34 cellular contexts compared by ENCODE assay signal in genomic region chr3:160020057-160020711, GRCh38. TPM values are rescaled to one million over a fixed set of nuclear protein-coding genes. Genes with fewer than 3 reads are reported as not detected.
"Had no signal": no experiment of that assay in that cellular context is flagged by ENCODE, and none has a peak within 500 bp of the region (broad histone marks: within the 10 kb centered on the region; RNA-seq: fewer than 3 reads in every experiment).

No MANE protein-coding gene starts in this region.

- H3K36me3 ChIP-seq: ascending aorta, breast epithelium, cardiac muscle cell, colonic mucosa had no signal

- H3K4me3 Mint-ChIP-seq: activated B cell treated with CpG ODN at 0.5 μM for 24 hours; activated CD8-positive, alpha-beta T cell treated with anti-CD3 and anti-CD28 coated beads for 36 hours; activated naive CD4-positive, alpha-beta T cell treated with anti-CD3 and anti-CD28 coated beads for 36 hours; activated naive CD8-positive, alpha-beta T cell treated with anti-CD3 and anti-CD28 coated beads, Interleukin-2, amount 10 ng/mL, durations not matched to agents 7 days and 5 days; activated T-helper 1 cell treated with anti-CD3 and anti-CD28 coated beads, Interleukin-12 subunit alpha, Interleukin-12 subunit beta, Interleukin-2, Interleukin-4 antibody, amounts not matched to agents 30 ng/mL and 10 ng/mL and 1 ng/mL, durations not matched to agents 14 hours and 24 hours and 36 hours; brain; T-cell; T-helper 1 cell treated with Interleukin-12 subunit alpha and Interleukin-12 subunit beta and Interleukin-4 antibody, amounts not matched to agents 30 μg/mL and 1 μg/mL, for 36 hours had no signal

- H3K27me3 ChIP-seq: ascending aorta, breast epithelium, cardiac muscle cell, colonic mucosa had no signal

- H3K9me3 ChIP-seq: ascending aorta, breast epithelium, colonic mucosa had no signal

- H3K36me3 Mint-ChIP-seq: activated naive CD4-positive, alpha-beta T cell treated with anti-CD3 and anti-CD28 coated beads, Interleukin-2, amount 50 U/mL, for 72 hours; activated naive CD8-positive, alpha-beta T cell treated with anti-CD3 and anti-CD28 coated beads, Interleukin-2, amount 10 ng/mL, durations not matched to agents 7 days and 5 days; brain; T-cell had no signal

- H3K4me1 Mint-ChIP-seq: activated B cell treated with CpG ODN at 0.5 μM for 24 hours; activated naive CD8-positive, alpha-beta T cell treated with anti-CD3 and anti-CD28 coated beads, Interleukin-2, amount 10 ng/mL, durations not matched to agents 7 days and 5 days; brain; T-cell had no signal

- H3K9me3 Mint-ChIP-seq: activated B cell treated with CpG ODN at 0.5 μM for 24 hours; activated CD8-positive, alpha-beta T cell treated with anti-CD3 and anti-CD28 coated beads for 36 hours; activated naive CD4-positive, alpha-beta T cell treated with anti-CD3 and anti-CD28 coated beads for 36 hours; activated naive CD4-positive, alpha-beta T cell treated with anti-CD3 and anti-CD28 coated beads, Interleukin-2, amount 50 U/mL, for 72 hours; activated naive CD8-positive, alpha-beta T cell treated with anti-CD3 and anti-CD28 coated beads, Interleukin-2, amount 10 ng/mL, durations not matched to agents 7 days and 5 days; activated T-helper 1 cell treated with anti-CD3 and anti-CD28 coated beads, Interleukin-12 subunit alpha, Interleukin-12 subunit beta, Interleukin-2, Interleukin-4 antibody, amounts not matched to agents 30 ng/mL and 10 ng/mL and 1 ng/mL, durations not matched to agents 14 hours and 24 hours and 36 hours; activated T-helper 2 cell treated with anti-CD3 and anti-CD28 coated beads, Interferon-gamma antibody, Interleukin-2, Interleukin-4, amounts not matched to agents 10 μg/mL and 5 μg/mL and 100 μg/mL, durations not matched to agents 14 hours and 24 hours and 36 hours; T-cell; T-helper 1 cell treated with Interleukin-12 subunit alpha and Interleukin-12 subunit beta and Interleukin-4 antibody, amounts not matched to agents 30 μg/mL and 1 μg/mL, for 36 hours had no signal

- H3K27ac Mint-ChIP-seq: activated B cell treated with CpG ODN at 0.5 μM for 24 hours; activated CD8-positive, alpha-beta T cell treated with anti-CD3 and anti-CD28 coated beads for 36 hours; activated naive CD4-positive, alpha-beta T cell treated with anti-CD3 and anti-CD28 coated beads for 36 hours; activated naive CD4-positive, alpha-beta T cell treated with anti-CD3 and anti-CD28 coated beads, Interleukin-2, amount 50 U/mL, for 72 hours; activated naive CD8-positive, alpha-beta T cell treated with anti-CD3 and anti-CD28 coated beads, Interleukin-2, amount 10 ng/mL, durations not matched to agents 7 days and 5 days; activated T-helper 1 cell treated with anti-CD3 and anti-CD28 coated beads, Interleukin-12 subunit alpha, Interleukin-12 subunit beta, Interleukin-2, Interleukin-4 antibody, amounts not matched to agents 30 ng/mL and 10 ng/mL and 1 ng/mL, durations not matched to agents 14 hours and 24 hours and 36 hours; activated T-helper 2 cell treated with anti-CD3 and anti-CD28 coated beads, Interferon-gamma antibody, Interleukin-2, Interleukin-4, amounts not matched to agents 10 μg/mL and 5 μg/mL and 100 μg/mL, durations not matched to agents 14 hours and 24 hours and 36 hours; brain; T-cell; T-helper 1 cell treated with Interleukin-12 subunit alpha and Interleukin-12 subunit beta and Interleukin-4 antibody, amounts not matched to agents 30 μg/mL and 1 μg/mL, for 36 hours had no signal

- DNase-seq: activated B cell treated with CpG ODN at 0.5 μM for 24 hours; activated CD4-positive, alpha-beta T cell treated with anti-CD3 and anti-CD28 coated beads for 48 hours; activated CD4-positive, alpha-beta T cell treated with anti-CD3 and anti-CD28 coated beads, Interleukin-2, amount 50 U/mL, for 1 hour; activated CD4-positive, alpha-beta T cell treated with anti-CD3 and anti-CD28 coated beads, Interleukin-2, amount 50 U/mL, for 48 hours; activated CD8-positive, alpha-beta memory T cell treated with anti-CD3 and anti-CD28 coated beads for 24 hours; activated CD8-positive, alpha-beta memory T cell treated with anti-CD3 and anti-CD28 coated beads, Interleukin-2, amount 50 U/mL, for 4 hours; activated CD8-positive, alpha-beta T cell treated with anti-CD3 and anti-CD28 coated beads for 36 hours; activated effector memory CD4-positive, alpha-beta T cell treated with anti-CD3 and anti-CD28 coated beads, Interleukin-2, amount 50 U/mL, for 16 hours; activated naive CD4-positive, alpha-beta T cell treated with anti-CD3 and anti-CD28 coated beads for 36 hours; activated naive CD8-positive, alpha-beta T cell treated with anti-CD3 and anti-CD28 coated beads, Interleukin-2, amount 10 ng/mL, durations not matched to agents 7 days and 5 days; activated T-cell treated with anti-CD3 and anti-CD28 coated beads, Interleukin-2, amount 50 U/mL, for 1 hour; activated T-cell treated with anti-CD3 and anti-CD28 coated beads, Interleukin-2, amount 50 U/mL, for 48 hours; central memory CD4-positive, alpha-beta T cell; cerebellar nuclear complex; colonic mucosa; effector CD8-positive, alpha-beta T cell; foreskin fibroblast; head of caudate nucleus; T-cell had no signal

- H3K4me3 ChIP-seq: ascending aorta, breast epithelium, cardiac muscle cell, colonic mucosa had no signal

- H3K27ac ChIP-seq: ascending aorta, breast epithelium, cardiac muscle cell, colonic mucosa, epithelial cell of prostate, VCaP had no signal

- H3K4me1 ChIP-seq: ascending aorta, breast epithelium, colonic mucosa had no signal

- ATAC-seq: activated CD4-positive, CD25-positive, alpha-beta regulatory T cell treated with anti-CD3 and anti-CD28 coated beads, Interleukin-2, amount 50 U/mL, for 24 hours; activated CD8-positive, alpha-beta T cell treated with anti-CD3 and anti-CD28 coated beads for 36 hours; activated naive CD4-positive, alpha-beta T cell treated with anti-CD3 and anti-CD28 coated beads, Interleukin-2, amount 50 U/mL, for 72 hours; esophagus mucosa; T-cell had no signal

- FAIRE-seq: endometrium, endothelial cell of umbilical vein, frontal cortex had no signal

RNA-seq across cellular contexts. Expression of gene IL12A, which starts 31.5 kb away (rescaled TPM):
- total RNA-seq: activated CD8-positive, alpha-beta T cell treated with anti-CD3 and anti-CD28 coated beads for 36 hours; activated naive CD4-positive, alpha-beta T cell treated with anti-CD3 and anti-CD28 coated beads for 36 hours; activated naive CD4-positive, alpha-beta T cell treated with anti-CD3 and anti-CD28 coated beads, Interleukin-2, amount 50 U/mL, for 72 hours; ascending aorta had no signal
- polyA plus RNA-seq: cardiac muscle cell had no signal
